ENCODE assay signal across 22 cellular contexts in the genomic region with DNA sequence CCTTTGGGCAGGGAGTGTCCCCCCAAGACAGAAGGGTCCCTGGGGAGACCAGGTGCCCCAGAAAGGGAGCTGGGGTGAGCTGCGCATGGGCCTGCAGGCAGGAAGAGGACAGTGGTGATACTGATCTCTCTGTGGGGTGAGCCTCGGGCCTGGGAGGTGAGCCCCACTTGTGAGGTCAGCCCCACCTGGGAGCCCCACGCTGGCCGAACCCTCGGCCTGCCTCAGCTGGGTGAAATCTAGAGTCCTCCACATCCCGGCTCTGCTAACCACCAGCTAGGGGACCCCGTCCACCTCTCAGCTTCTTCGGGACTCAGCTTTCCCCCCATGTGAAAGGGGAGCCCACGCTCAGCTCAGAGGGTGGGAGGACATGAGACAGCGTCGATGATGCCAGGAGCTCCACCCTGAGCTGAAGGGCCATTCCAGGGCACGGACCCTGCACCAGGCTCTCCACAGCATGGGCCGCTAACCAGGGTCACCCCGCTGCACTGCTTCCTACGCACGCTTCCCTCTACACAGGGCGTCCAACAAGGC. TPM values are rescaled to one million over a fixed set of nuclear protein-coding genes. Genes with fewer than 3 reads are reported as not detected.
DNase-seq lines count a peak whose midpoint lies in the region; ATAC-seq, FAIRE-seq and TF ChIP-seq lines count a peak whose summit lies in the region.
"Had no signal": no experiment of that assay in that cellular context is flagged by ENCODE, and none has a peak within 500 bp of the region (broad histone marks: within the 10 kb centered on the region; RNA-seq: fewer than 3 reads in every experiment).

No MANE protein-coding gene starts in this region.

- WGBS in H1 (ENCODE audit: extremely low coverage in 1 of 2, insufficient coverage in 1 of 2, insufficient read length in 1 of 2, insufficient replicate concordance in 2 of 2, low coverage in 1 of 2, low lambda C conversion rate in 2 of 2, missing lambda C conversion rate in 1 of 2), 2 experiments = 86% methylated on average over 13 of the region's 17 CpGs; no CpG with 5 or more reads in 1 of the 2 experiments
- 96% methylated on average over 17 of the region's 17 CpGs for WGBS in smooth muscle cell (ENCODE audit: low lambda C conversion rate)
- WGBS in small intestine, 3 donors = 82 to 89% (median 86%) methylated on average over 17 of the region's 17 CpGs

- H3K36me3 ChIP-seq in HUES6 (ENCODE audit: control insufficient read depth, insufficient read depth, low read length) = no peaks in the 10 kb centered on the region
- H3K36me3 ChIP-seq in H1 (ENCODE audit: control insufficient read depth in 2 of 4, insufficient read depth in 4 of 4, low read length in 3 of 4) = no peaks in the 10 kb centered on the region
- no peaks in the 10 kb centered on the region for H3K36me3 ChIP-seq in iPS-20b (ENCODE audit: insufficient read depth, low read depth, low read length)
- no peaks in the 10 kb centered on the region for H3K36me3 ChIP-seq in smooth muscle cell (ENCODE audit: low read depth)
- no peaks in the 10 kb centered on the region for H3K36me3 ChIP-seq in small intestine (ENCODE audit: control insufficient read depth in 2 of 2, insufficient read depth in 2 of 2, low read length in 2 of 2)
- H3K36me3 ChIP-seq in CD8-positive, alpha-beta T cell (ENCODE audit: insufficient read depth, low read length) = no peaks in the 10 kb centered on the region
- H3K36me3 ChIP-seq: heart right ventricle, ovary, thyroid gland had no signal

- no peak overlapping the region for H4K8ac ChIP-seq in H1 (ENCODE audit: extremely low read depth, insufficient read depth, low read length)

- H2AFZ ChIP-seq in H1 (ENCODE audit: low read length) (no peak overlapping the region), smooth muscle cell (ENCODE audit: low read depth) (peak overlapping the region; percentile 77)

- no peak overlapping the region for H3K23ac ChIP-seq in H1 (ENCODE audit: insufficient read length)

- no peaks in the 10 kb centered on the region for H3K4me1 Mint-ChIP-seq in CD8-positive, alpha-beta T cell (ENCODE audit: low read depth)
- H3K4me1 Mint-ChIP-seq: stimulated activated effector memory CD8-positive, alpha-beta T cell treated with anti-CD3 and anti-CD28 coated beads, Interleukin-12 subunit alpha, Interleukin-12 subunit beta, amount 100 ng/mL, for 72 hours had no signal

- H2BK5ac ChIP-seq in H1 (ENCODE audit: low read depth, low read length) = no peak overlapping the region

- H2BK15ac ChIP-seq in H1 (ENCODE audit: low read length) = no peak overlapping the region

- H2BK120ac ChIP-seq in H1 (replicated peaks; ENCODE audit: low read depth, low read length) = no peak overlapping the region

- H3K4me1 ChIP-seq in HUES6 (ENCODE audit: control insufficient read depth, insufficient read depth, low read length) (peaks cover 13% of the 10 kb centered on the region), H1 (replicated peaks in 1 of 4; ENCODE audit: control insufficient read depth in 3 of 4, insufficient read depth in 4 of 4, low read length in 3 of 4) (peaks cover 0 to 10% (median 5%) of the 10 kb centered on the region in 4 experiments; a peak in 5 of 7 replicates), iPS-20b (ENCODE audit: insufficient read depth, low read length) (no peaks in the 10 kb centered on the region; the same call in 1 of the 2 replicates), smooth muscle cell (ENCODE audit: low read depth) (peaks cover 14% of the 10 kb centered on the region), small intestine (ENCODE audit: control insufficient read depth in 2 of 2, insufficient read depth in 1 of 2, low read depth in 1 of 2, low read length in 1 of 2) (no peaks in the 10 kb centered on the region)
- no peaks in the 10 kb centered on the region for H3K4me1 ChIP-seq in CD8-positive, alpha-beta T cell (ENCODE audit: insufficient read depth, low read length)

- H3K36me3 Mint-ChIP-seq in CD8-positive, alpha-beta T cell = no peaks in the 10 kb centered on the region
- H3K36me3 Mint-ChIP-seq: activated CD4-positive, alpha-beta memory T cell treated with anti-CD3 and anti-CD28 coated beads for 36 hours; activated naive CD8-positive, alpha-beta T cell; stimulated activated effector memory CD8-positive, alpha-beta T cell treated with anti-CD3 and anti-CD28 coated beads, Interleukin-12 subunit alpha, Interleukin-12 subunit beta, amount 100 ng/mL, for 72 hours had no signal

- no peak for TF ChIP-seq POLR2A in H1 (IDR thresholded peaks at IDR 0.05; ENCODE audit: control extremely low read depth in 1 of 2, low read depth in 2 of 2, low read length in 2 of 2)

- H4K5ac ChIP-seq in H1 (ENCODE audit: insufficient read length, low read depth, low read length) = no peak overlapping the region

- H3K79me2 ChIP-seq in H1 (ENCODE audit: control insufficient read depth in 1 of 2, insufficient read depth in 2 of 2, low read length in 2 of 2) (no peaks in the 10 kb centered on the region), smooth muscle cell (ENCODE audit: low read depth) (no peaks in the 10 kb centered on the region)

- no peaks in the 10 kb centered on the region for H3K9me3 Mint-ChIP-seq in CD8-positive, alpha-beta T cell
- H3K9me3 Mint-ChIP-seq: activated CD4-positive, alpha-beta memory T cell treated with anti-CD3 and anti-CD28 coated beads for 36 hours; stimulated activated effector memory CD8-positive, alpha-beta T cell treated with anti-CD3 and anti-CD28 coated beads, Interleukin-12 subunit alpha, Interleukin-12 subunit beta, amount 100 ng/mL, for 72 hours had no signal

- no peak for TF ChIP-seq CTCF in H1 (IDR thresholded peaks at IDR 0.05; ENCODE audit: control extremely low read depth in 1 of 3, insufficient read depth in 1 of 3, low read depth in 1 of 3, low read length in 3 of 3)
- TF ChIP-seq CTCF in smooth muscle cell (IDR thresholded peaks at IDR 0.05; ENCODE audit: borderline replicate concordance, insufficient read depth, poor library complexity, severe bottlenecking) = no peak
- no peak for TF ChIP-seq CTCF in CD8-positive, alpha-beta T cell (IDR thresholded peaks at IDR 0.05)

- H3K14ac ChIP-seq in H1 (ENCODE audit: insufficient read length) = no peak overlapping the region

- H3F3A ChIP-seq in smooth muscle cell (ENCODE audit: low read depth) = no peaks in the 10 kb centered on the region

- H3K23me2 ChIP-seq in H1 (ENCODE audit: low read depth, low read length) = no peaks in the 10 kb centered on the region; the same call in 1 of the 2 replicates

- H2BK12ac ChIP-seq in H1 (ENCODE audit: low read depth, low read length) = no peak overlapping the region

- H3K4ac ChIP-seq in H1 (replicated peaks; ENCODE audit: insufficient read length, low read depth, low read length) = no peak overlapping the region

- H3K56ac ChIP-seq in H1 (replicated peaks; ENCODE audit: insufficient read length, low read depth, low read length) = no peak overlapping the region

- no peaks in the 10 kb centered on the region for H3K79me1 ChIP-seq in H1 (ENCODE audit: low read depth, low read length)

- no peak for FAIRE-seq in H1 (lab: Jason Lieb, UNC)
- no peak for FAIRE-seq in small intestine (lab: Jason Lieb, UNC)

- H3K18ac ChIP-seq in H1 (ENCODE audit: extremely low read depth, low read length) = no peak overlapping the region

- H3K4me2 ChIP-seq in H1 (ENCODE audit: insufficient read depth in 1 of 2, low read depth in 2 of 2, low read length in 2 of 2) = peak overlapping the region; percentile 43 to 61
- peak overlapping the region; percentile 79 for H3K4me2 ChIP-seq in smooth muscle cell

- no peak for TF ChIP-seq RAD21 in H1 (IDR thresholded peaks at IDR 0.05 in 1 of 2, conservative IDR thresholded peaks at IDR 0.05 in 1 of 2; ENCODE audit: low read depth in 2 of 2, low read length in 2 of 2)

- H3K9ac ChIP-seq in HUES6 (ENCODE audit: low read length) (no peak overlapping the region), H1 (replicated peaks in 1 of 4; ENCODE audit: extremely low read depth in 1 of 4, low read depth in 3 of 4, low read length in 3 of 4) (no peak overlapping the region; a peak in 1 of 7 replicates), iPS-20b (ENCODE audit: low read depth, low read length) (peak overlapping the region; percentile 51; the same call in 1 of the 2 replicates), smooth muscle cell (ENCODE audit: low read depth) (no peak overlapping the region)

- intact Hi-C loops in CD8-positive, alpha-beta T cell (cut with DNase I, micrococcal nuclease) = no loop called here

- H4K20me1 ChIP-seq in H1 (replicated peaks in 1 of 2; ENCODE audit: control insufficient read depth in 1 of 2, insufficient read depth in 2 of 2, low read length in 2 of 2) = peaks cover 0 to 3% of the 10 kb centered on the region in 2 experiments
- no peaks in the 10 kb centered on the region for H4K20me1 ChIP-seq in smooth muscle cell (ENCODE audit: low read depth)

- no peak for ATAC-seq in HG03039 (IDR thresholded peaks at IDR 0.05; ENCODE audit: unreplicated experiment)
- ATAC-seq in CD8-positive, alpha-beta T cell = no peak
- ATAC-seq: stimulated activated effector memory CD8-positive, alpha-beta T cell treated with anti-CD3 and anti-CD28 coated beads, Interleukin-12 subunit alpha, Interleukin-12 subunit beta, amount 100 ng/mL, for 72 hours had no signal

- H3K27me3 Mint-ChIP-seq in CD8-positive, alpha-beta T cell (ENCODE audit: low read depth) = no peaks in the 10 kb centered on the region
- H3K27me3 Mint-ChIP-seq: activated CD4-positive, alpha-beta memory T cell treated with anti-CD3 and anti-CD28 coated beads for 36 hours; activated naive CD8-positive, alpha-beta T cell had no signal

- H3K27me3 ChIP-seq in HUES6 (ENCODE audit: control insufficient read depth, insufficient read depth, low read length) = peaks cover 69% of the 10 kb centered on the region
- peaks cover 0 to 25% (median 17%) of the 10 kb centered on the region in 4 experiments; a peak in 5 of 7 replicates for H3K27me3 ChIP-seq in H1 (replicated peaks in 1 of 4; ENCODE audit: control insufficient read depth in 3 of 4, extremely low read depth in 1 of 4, insufficient read depth in 3 of 4, low read length in 3 of 4)
- peaks cover 42% of the 10 kb centered on the region for H3K27me3 ChIP-seq in iPS-20b (ENCODE audit: insufficient read depth, low read length)
- H3K27me3 ChIP-seq in smooth muscle cell (ENCODE audit: low read depth) = no peaks in the 10 kb centered on the region
- no peaks in the 10 kb centered on the region for H3K27me3 ChIP-seq in small intestine (ENCODE audit: control insufficient read depth in 2 of 2, insufficient read depth in 2 of 2, low read length in 2 of 2)
- H3K27me3 ChIP-seq in CD8-positive, alpha-beta T cell (ENCODE audit: insufficient read depth, low read length) = no peaks in the 10 kb centered on the region
- H3K27me3 ChIP-seq: heart right ventricle, ovary, thyroid gland had no signal

- CTCF ChIA-PET in H1 (lab: Charles Lee; ENCODE audit: partially characterized antibody) = interaction anchor here (1.0 to 2.2 kb wide), 5 partner anchors 8 to 289 kb away, joined by 3 to 9 read pairs (median 4); no protein-coding TSS in a partner anchor
- CTCF ChIA-PET in CD8-positive, alpha-beta T cell (lab: Charles Lee) = no interaction called here

- no peak overlapping the region for H2AK5ac ChIP-seq in H1 (ENCODE audit: low read depth, low read length)

- DNase-seq in H1 (ENCODE audit: low read depth in 1 of 2, low spot score in 2 of 2) = no peak
- DNase-seq in smooth muscle cell (lab: John Stamatoyannopoulos, UW; ENCODE audit: unreplicated experiment) = no peak
- no peak for DNase-seq in small intestine
- no peak for DNase-seq in activated CD8-positive, alpha-beta memory T cell treated with anti-CD3 and anti-CD28 coated beads, Interleukin-2, amount 50 U/mL, for 48 hours
- no peak for DNase-seq in CD8-positive, alpha-beta T cell
- DNase-seq: activated CD4-positive, alpha-beta memory T cell treated with anti-CD3 and anti-CD28 coated beads for 36 hours; activated T-cell treated with anti-CD3 and anti-CD28 coated beads, Interleukin-2, amount 50 U/mL, for 48 hours; AML-193; DMS 273 treated with DMSO at 0.1 percent for 48 hours; effector memory CD4-positive, alpha-beta T cell; HCEC 1CT; NCI-H446; NK-92 treated with Interleukin-12 subunit alpha and Interleukin-12 subunit beta, amount 100 ng/mL, for 24 hours; RPMI8226 had no signal

- no peak overlapping the region for H3K27ac Mint-ChIP-seq in CD8-positive, alpha-beta T cell
- H3K27ac Mint-ChIP-seq: activated CD4-positive, alpha-beta memory T cell treated with anti-CD3 and anti-CD28 coated beads for 36 hours; activated naive CD8-positive, alpha-beta T cell had no signal

- H3K27ac ChIP-seq in HUES6 (ENCODE audit: low read depth, low read length) (no peak overlapping the region), H1 (ENCODE audit: low read depth, low read length) (no peak overlapping the region), iPS-20b (ENCODE audit: low read length) (no peak overlapping the region), smooth muscle cell (ENCODE audit: low read depth) (no peak overlapping the region), small intestine (ENCODE audit: low read depth in 1 of 2, low read length in 1 of 2) (no peak overlapping the region)
- H3K27ac ChIP-seq in CD8-positive, alpha-beta T cell (ENCODE audit: low read depth, low read length) = no peak overlapping the region
- H3K27ac ChIP-seq: ovary, thyroid gland had no signal

- no peak overlapping the region for H2BK20ac ChIP-seq in H1 (ENCODE audit: low read length)

- no peak overlapping the region for H4K91ac ChIP-seq in H1 (replicated peaks; ENCODE audit: insufficient read length, low read length)

- POLR2A ChIA-PET in H1 (lab: Charles Lee; ENCODE audit: partially characterized antibody) = interaction anchor here (1.4 kb wide), 1 partner anchor 15 kb away, joined by 3 read pairs; no protein-coding TSS in a partner anchor
- POLR2A ChIA-PET in CD8-positive, alpha-beta T cell (lab: Charles Lee) = no interaction called here

- H3K9me3 ChIP-seq in HUES6 (ENCODE audit: control insufficient read depth, insufficient read depth, low read depth, low read length) (no peaks in the 10 kb centered on the region), H1 (ENCODE audit: insufficient read depth in 2 of 2, low read depth in 1 of 2, low read length in 1 of 2) (no peaks in the 10 kb centered on the region), iPS-20b (ENCODE audit: insufficient read depth, low read depth, low read length) (no peaks in the 10 kb centered on the region), smooth muscle cell (replicated peaks; ENCODE audit: low read depth) (no peaks in the 10 kb centered on the region), small intestine (ENCODE audit: control insufficient read depth, low read depth) (no peaks in the 10 kb centered on the region)
- H3K9me3 ChIP-seq in CD8-positive, alpha-beta T cell (ENCODE audit: low read length) = no peaks in the 10 kb centered on the region
- H3K9me3 ChIP-seq: heart right ventricle, ovary, thyroid gland had no signal

- peak overlapping the region; percentile 46; the same call in 1 of the 2 replicates for H3K4me3 ChIP-seq in HUES6 (ENCODE audit: low read depth, low read length)
- H3K4me3 ChIP-seq in H1 (ENCODE audit: extremely low read depth in 1 of 4, insufficient read depth in 2 of 4, low read depth in 3 of 4, low read length in 4 of 4) = peak overlapping the region in 3 of 4 experiments; percentile 19 to 52 (median 25); a peak in 3 of 8 replicates
- peak overlapping the region; percentile 57; the same call in 1 of the 2 replicates for H3K4me3 ChIP-seq in iPS-20b (ENCODE audit: low read length)
- H3K4me3 ChIP-seq in smooth muscle cell = no peak overlapping the region
- no peak overlapping the region for H3K4me3 ChIP-seq in small intestine (ENCODE audit: low read depth in 1 of 2, low read length in 2 of 2)
- H3K4me3 ChIP-seq in CD8-positive, alpha-beta T cell (ENCODE audit: low read depth, low read length) = no peak overlapping the region
- H3K4me3 ChIP-seq: heart right ventricle, ovary, thyroid gland had no signal

- no peak for TF ChIP-seq EP300 in H1 (IDR thresholded peaks at IDR 0.05; ENCODE audit: borderline replicate concordance in 1 of 2, low read depth in 2 of 2, low read length in 2 of 2)

- H3K4me3 Mint-ChIP-seq in CD8-positive, alpha-beta T cell = no peak overlapping the region
- H3K4me3 Mint-ChIP-seq: activated CD4-positive, alpha-beta memory T cell treated with anti-CD3 and anti-CD28 coated beads for 36 hours; activated naive CD8-positive, alpha-beta T cell; stimulated activated effector memory CD8-positive, alpha-beta T cell treated with anti-CD3 and anti-CD28 coated beads, Interleukin-12 subunit alpha, Interleukin-12 subunit beta, amount 100 ng/mL, for 72 hours had no signal

RNA-seq across cellular contexts. Expression of a gene that starts 48.8 kb away (rescaled TPM):
- 0.15 and 0.17 TPM in 2 replicates for total RNA-seq in H1 (2021; fragmentation: NEBNext Ultra II Directional; extraction: Animal tissue kit (Norgen Biotek cat#: 25700))
- polyA plus RNA-seq in H1 (2011; rRNA removed) (0.05 and 0.14 TPM in 2 replicates), smooth muscle cell (not detected in 2 replicates), small intestine (1 to 10 TPM; 1.3 to 1.8 (median 1.6) TPM)
- polyA plus RNA-seq in H1 (2011; cell fraction: cytosol; rRNA removed) = 0.39 TPM
- polyA plus RNA-seq in H1 (2011; cell fraction: nucleus; rRNA removed) = 0.23 TPM
- 0.04 to 0.09 TPM (median 0.09 TPM) in 3 of 4 replicates, not detected in the other for polyA plus RNA-seq in H1 (2012, experiment 1 of 2)
- not detected for polyA plus RNA-seq in H1 (2012, experiment 2 of 2)
- polyA plus RNA-seq in H1 (2013, experiment 1 of 2) = 0.02 TPM
- 0.02 TPM for polyA plus RNA-seq in H1 (2013, experiment 2 of 2)
- not detected in 2 replicates for polyA minus RNA-seq in H1 (2011; rRNA and poly(A)+ RNA removed)
- not detected for polyA minus RNA-seq in H1 (2011; cell fraction: cytosol; rRNA and poly(A)+ RNA removed)
- not detected for polyA minus RNA-seq in H1 (2011; cell fraction: nucleus; rRNA and poly(A)+ RNA removed)
- total RNA-seq in smooth muscle cell = not detected in 2 replicates
- total RNA-seq in CD8-positive, alpha-beta T cell = not detected

Comparison
In these comparisons a context has a peak if more than half of its experiments do, and no peak if none do; other contexts are left out.
1. H3K4me3 ChIP-seq: peak in HUES6 (single experiment), H1 (3 of 4) and iPS-20b (single experiment); none in smooth muscle cell (single experiment), small intestine (0 of 2) and CD8-positive, alpha-beta T cell (single experiment).